ENCODE assay signal across 16 cellular contexts in the genomic region with DNA sequence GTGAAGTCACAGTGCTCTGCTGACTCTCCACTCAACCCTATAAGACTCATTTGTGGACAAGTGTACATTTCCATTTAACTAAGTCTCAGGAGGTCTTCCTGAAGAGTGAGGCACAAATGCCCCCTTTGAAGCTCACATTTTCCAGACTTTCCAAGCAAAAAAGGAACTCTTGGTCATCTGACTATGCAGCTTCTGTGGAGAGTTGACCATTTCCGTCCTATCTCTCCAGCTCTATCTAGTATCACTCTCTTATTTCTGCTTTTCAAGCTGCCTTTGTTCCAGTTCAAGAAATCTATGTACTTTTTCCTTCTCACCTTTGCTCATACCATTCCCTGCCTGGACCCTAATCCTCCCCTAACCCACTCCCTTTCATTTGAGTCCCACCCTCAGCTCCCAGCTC.
DNase-seq lines count a peak whose midpoint lies in the region; ATAC-seq lines count a peak whose summit lies in the region.
"Had no signal": no experiment of that assay in that cellular context is flagged by ENCODE, and none has a peak within 500 bp of the region (broad histone marks: within the 10 kb centered on the region; RNA-seq: fewer than 3 reads in every experiment).

No MANE protein-coding gene starts in this region.

- H3K4me2 ChIP-seq in GM23248 (ENCODE audit: unreplicated experiment): no peak overlapping the region

- intact Hi-C loops in dendritic cell treated with granulocyte-macrophage colony-stimulating factor and Interleukin-4, amounts not matched to agents 40 ng/mL and 50 ng/mL, for 4 days (cut with micrococcal nuclease): no loop called here

- ATAC-seq in GM21825 (IDR thresholded peaks at IDR 0.05; ENCODE audit: unreplicated experiment): no peak

- no peak overlapping the region for H3K4me3 ChIP-seq in GM23248
- H3K4me3 ChIP-seq in skeletal muscle tissue (ENCODE audit: low read length in 3 of 3): no peak overlapping the region
- H3K4me3 ChIP-seq: BLaER1 treated with 17β-estradiol and CSF1 and Interleukin-3, amounts not matched to agents 10 nM and 100 nM had no signal

- H3F3A ChIP-seq in GM23248 (ENCODE audit: insufficient read depth): peaks cover 87% of the 10 kb centered on the region

- H3K4me1 Mint-ChIP-seq in dendritic cell treated with granulocyte-macrophage colony-stimulating factor and Interleukin-4, amounts not matched to agents 40 ng/mL and 50 ng/mL, for 4 days (ENCODE audit: low read depth): peaks cover 58% of the 10 kb centered on the region
- H3K4me1 Mint-ChIP-seq: IgD-negative memory B cell had no signal

- WGBS in GM23248 (ENCODE audit: low coverage in 1 of 2, low lambda C conversion rate in 2 of 2, missing lambda C conversion rate in 2 of 2), 2 experiments: 100% methylated on average over 1 of the region's 1 CpG

- H3K9me3 Mint-ChIP-seq in dendritic cell treated with granulocyte-macrophage colony-stimulating factor and Interleukin-4, amounts not matched to agents 40 ng/mL and 50 ng/mL, for 4 days: no peaks in the 10 kb centered on the region
- H3K9me3 Mint-ChIP-seq: IgD-negative memory B cell had no signal

- H3K9me2 ChIP-seq in GM23248 (ENCODE audit: insufficient read depth): no peaks in the 10 kb centered on the region

- DNase-seq in Ammon's horn (ENCODE audit: low spot score) (peak; percentile 50), GM23248 (no peak), ACHN (no peak), DMS153 (lab: John Stamatoyannopoulos, UW) (no peak)
- DNase-seq: EL, H7, NCI-H1930, NCI-H2171 treated with DMSO at 0.1 percent for 48 hours, NCI-H510A, NCI-H82, SIG-M5 had no signal

- no peak overlapping the region for H2AFZ ChIP-seq in GM23248

- H3K4me1 ChIP-seq in GM23248 (ENCODE audit: insufficient read depth) (peaks cover 69% of the 10 kb centered on the region), skeletal muscle tissue (ENCODE audit: control insufficient read depth in 3 of 3, insufficient read depth in 3 of 3, low read length in 3 of 3) (peaks cover 0 to 3% (median 2%) of the 10 kb centered on the region in 3 donors)

- H3K27ac Mint-ChIP-seq in dendritic cell treated with granulocyte-macrophage colony-stimulating factor and Interleukin-4, amounts not matched to agents 40 ng/mL and 50 ng/mL, for 4 days: peak overlapping the region; percentile 83
- H3K27ac Mint-ChIP-seq: IgD-negative memory B cell had no signal

- peak overlapping the region; percentile 74 for H3K27ac ChIP-seq in GM23248
- H3K27ac ChIP-seq in skeletal muscle tissue (ENCODE audit: low read depth, low read length): peak overlapping the region; percentile 71

- peaks cover 26% of the 10 kb centered on the region for H3K36me3 ChIP-seq in GM23248 (ENCODE audit: low read depth)
- no peaks in the 10 kb centered on the region for H3K36me3 ChIP-seq in skeletal muscle tissue (ENCODE audit: control insufficient read depth in 3 of 3, insufficient read depth in 3 of 3, low read length in 3 of 3)
- H3K36me3 ChIP-seq: BLaER1 treated with 17β-estradiol and CSF1 and Interleukin-3, amounts not matched to agents 10 nM and 100 nM had no signal

- H4K20me1 ChIP-seq in GM23248 (ENCODE audit: insufficient read depth): no peaks in the 10 kb centered on the region
- H4K20me1 ChIP-seq: BLaER1 treated with 17β-estradiol and CSF1 and Interleukin-3, amounts not matched to agents 10 nM and 100 nM had no signal

- no peaks in the 10 kb centered on the region for H3K79me2 ChIP-seq in GM23248 (ENCODE audit: insufficient read depth)

- H3K4me3 Mint-ChIP-seq in dendritic cell treated with granulocyte-macrophage colony-stimulating factor and Interleukin-4, amounts not matched to agents 40 ng/mL and 50 ng/mL, for 4 days: no peak overlapping the region
- H3K4me3 Mint-ChIP-seq: IgD-negative memory B cell had no signal

- H3K9ac ChIP-seq in GM23248 (no peak overlapping the region), skeletal muscle tissue (ENCODE audit: low read depth in 1 of 3, low read length in 3 of 3) (no peak overlapping the region)

- H3K36me3 Mint-ChIP-seq in dendritic cell treated with granulocyte-macrophage colony-stimulating factor and Interleukin-4, amounts not matched to agents 40 ng/mL and 50 ng/mL, for 4 days (ENCODE audit: low read depth): no peaks in the 10 kb centered on the region

- in situ Hi-C loops in GM23248 (cut with MboI) (no loop called here), ACHN (cut with HindIII; ENCODE audit: low pct_ligation_motif_present, low pct_unique_long_range_greater_than_20kb, low sequenced_read_pairs) (no loop called here)

- H3K9me3 ChIP-seq in GM23248 (ENCODE audit: low read depth) (no peaks in the 10 kb centered on the region), skeletal muscle tissue (ENCODE audit: control insufficient read depth in 3 of 3, low read length in 3 of 3) (no peaks in the 10 kb centered on the region)
- H3K9me3 ChIP-seq: BLaER1 treated with 17β-estradiol and CSF1 and Interleukin-3, amounts not matched to agents 10 nM and 100 nM had no signal

- H3K27me3 ChIP-seq in GM23248 (replicated peaks; ENCODE audit: insufficient read depth) (no peaks in the 10 kb centered on the region), skeletal muscle tissue (ENCODE audit: control insufficient read depth in 3 of 3, insufficient read depth in 3 of 3, low read length in 3 of 3) (no peaks in the 10 kb centered on the region)
- H3K27me3 ChIP-seq: BLaER1 treated with 17β-estradiol and CSF1 and Interleukin-3, amounts not matched to agents 10 nM and 100 nM had no signal

- peaks cover 2% of the 10 kb centered on the region for H3K27me3 Mint-ChIP-seq in dendritic cell treated with granulocyte-macrophage colony-stimulating factor and Interleukin-4, amounts not matched to agents 40 ng/mL and 50 ng/mL, for 4 days
